29 cellular contexts compared by ENCODE assay signal in the genomic region with DNA sequence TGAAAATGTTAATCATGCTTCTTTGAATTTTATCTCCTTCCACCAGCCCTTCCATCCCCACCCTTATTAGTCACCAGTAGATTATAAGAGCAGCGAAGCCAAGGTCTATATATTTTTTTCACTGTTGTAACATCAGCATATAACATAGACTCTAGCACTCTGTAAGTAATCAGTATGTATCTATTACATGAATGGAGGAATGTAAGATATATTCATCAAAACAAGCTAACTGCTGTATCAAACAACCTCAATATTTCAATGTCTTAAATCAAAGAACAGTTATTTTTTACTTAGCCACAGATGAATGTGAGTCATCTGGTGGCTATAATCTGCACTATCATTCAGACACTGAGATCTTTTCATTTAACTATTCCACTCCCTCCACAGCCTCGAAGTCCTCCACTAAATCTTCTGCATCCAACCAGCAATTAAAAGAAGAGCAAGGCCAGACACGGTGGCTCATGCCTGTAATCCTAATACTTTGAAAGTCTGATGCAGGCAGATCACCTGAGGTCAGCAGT.
A peak's percentile ranks its signal among the peaks of the same experiment; 100 is the strongest.
DNase-seq lines count a peak whose midpoint lies in the region; ATAC-seq and TF ChIP-seq lines count a peak whose summit lies in the region.
"Had no signal": no experiment of that assay in that cellular context is flagged by ENCODE, and none has a peak within 500 bp of the region (broad histone marks: within the 10 kb centered on the region; RNA-seq: fewer than 3 reads in every experiment).

No MANE protein-coding gene starts in this region.

- H3K9me3 ChIP-seq in Loucy (ENCODE audit: insufficient read depth, low read depth, low read length) (no peaks in the 10 kb centered on the region; the same call in 1 of the 2 replicates), adrenal gland (replicated peaks in 1 of 3) (no peaks in the 10 kb centered on the region), mesenchymal stem cell (ENCODE audit: control insufficient read depth, low read length) (peaks cover 5% of the 10 kb centered on the region), uterus (no peaks in the 10 kb centered on the region)
- H3K9me3 ChIP-seq: A549, gastrocnemius medialis, MG63, SJCRH30 had no signal

- H3K27me3 ChIP-seq in Loucy (ENCODE audit: insufficient read depth, low read length, poor library complexity, severe bottlenecking) (no peaks in the 10 kb centered on the region), adrenal gland (no peaks in the 10 kb centered on the region), mesenchymal stem cell (ENCODE audit: control insufficient read depth in 1 of 2, insufficient read depth in 1 of 2, low read length in 2 of 2) (no peaks in the 10 kb centered on the region), uterus (no peaks in the 10 kb centered on the region)
- H3K27me3 ChIP-seq: gastrocnemius medialis, MG63, SJCRH30, upper lobe of left lung had no signal

- H2BK15ac ChIP-seq in mesenchymal stem cell (ENCODE audit: low read depth, poor library complexity, severe bottlenecking): no peak overlapping the region

- no peaks in the 10 kb centered on the region for H3K79me2 ChIP-seq in Loucy (ENCODE audit: insufficient read depth, low read length)

- no peak for TF ChIP-seq CTCF in Loucy (conservative IDR thresholded peaks at IDR 0.05; ENCODE audit: low read length)
- no peak for TF ChIP-seq CTCF in adrenal gland (IDR thresholded peaks at IDR 0.05)
- TF ChIP-seq CTCF in natural killer cell (IDR thresholded peaks at IDR 0.05): no peak
- TF ChIP-seq CTCF in uterus (IDR thresholded peaks at IDR 0.05): no peak

- H3K9me2 ChIP-seq in Loucy (replicated peaks; ENCODE audit: low read depth, low read length): no peaks in the 10 kb centered on the region

- no peaks in the 10 kb centered on the region for H3F3A ChIP-seq in Loucy (ENCODE audit: low read depth)

- no peak overlapping the region for H4K8ac ChIP-seq in mesenchymal stem cell (ENCODE audit: low read length)

- 28 to 41% (median 35%) methylated on average over 3 of the region's 3 CpGs for WGBS in adrenal gland, 4 donors
- WGBS in mesenchymal stem cell: 61% methylated on average over 2 of the region's 3 CpGs

- no peak for TF ChIP-seq POLR2A in adrenal gland (IDR thresholded peaks at IDR 0.05)
- TF ChIP-seq POLR2A in uterus (IDR thresholded peaks at IDR 0.05): no peak

- no peaks in the 10 kb centered on the region for H3K4me1 ChIP-seq in Loucy (ENCODE audit: insufficient read depth, low read length, poor library complexity, severe bottlenecking)
- peaks cover 0 to 22% of the 10 kb centered on the region in 2 donors for H3K4me1 ChIP-seq in adrenal gland (replicated peaks in 1 of 2)
- no peaks in the 10 kb centered on the region for H3K4me1 ChIP-seq in mesenchymal stem cell (ENCODE audit: control insufficient read depth, insufficient read depth, low read depth, low read length)
- H3K4me1 ChIP-seq in uterus: no peaks in the 10 kb centered on the region
- H3K4me1 ChIP-seq: A549, gastrocnemius medialis, left ventricle myocardium inferior, SJCRH30, upper lobe of left lung had no signal

- H2AFZ ChIP-seq in Loucy (ENCODE audit: low read length) (no peak overlapping the region), mesenchymal stem cell (ENCODE audit: low read depth, low read length) (no peak overlapping the region)

- no peaks in the 10 kb centered on the region for H3K4me1 Mint-ChIP-seq in natural killer cell
- H3K4me1 Mint-ChIP-seq: activated naive CD8-positive, alpha-beta T cell treated with anti-CD3 and anti-CD28 coated beads, Interleukin-2, amount 50 U/mL, for 24 hours; B cell; immature natural killer cell; T-cell had no signal

- no peak overlapping the region for H3K9ac ChIP-seq in Loucy (ENCODE audit: low read depth, low read length, poor library complexity, severe bottlenecking)
- no peak overlapping the region for H3K9ac ChIP-seq in mesenchymal stem cell (ENCODE audit: low read length)

- H3K27me3 Mint-ChIP-seq in natural killer cell (ENCODE audit: low read depth in 2 of 2): no peaks in the 10 kb centered on the region

- H2BK12ac ChIP-seq in mesenchymal stem cell (ENCODE audit: low read length in 2 of 2): no peak overlapping the region

- H3K36me3 ChIP-seq in Loucy (ENCODE audit: insufficient read depth, low read length) (no peaks in the 10 kb centered on the region), adrenal gland (replicated peaks in 1 of 2) (no peaks in the 10 kb centered on the region), mesenchymal stem cell (ENCODE audit: control insufficient read depth in 1 of 2, insufficient read depth in 2 of 2, low read depth in 1 of 2, low read length in 2 of 2) (no peaks in the 10 kb centered on the region), uterus (no peaks in the 10 kb centered on the region)
- H3K36me3 ChIP-seq: gastrocnemius medialis, left ventricle myocardium inferior, MG63, SJCRH30, upper lobe of left lung had no signal

- no peak overlapping the region for H3K27ac Mint-ChIP-seq in natural killer cell
- H3K27ac Mint-ChIP-seq: activated naive CD8-positive, alpha-beta T cell treated with anti-CD3 and anti-CD28 coated beads, Interleukin-2, amount 50 U/mL, for 24 hours; B cell; H9; immature natural killer cell; T-cell had no signal

- H2BK5ac ChIP-seq in mesenchymal stem cell (ENCODE audit: low read depth, low read length, poor library complexity, severe bottlenecking): no peak overlapping the region

- no peak overlapping the region for H3K4ac ChIP-seq in mesenchymal stem cell (ENCODE audit: low read depth in 1 of 2, low read length in 2 of 2)

- no peak overlapping the region for H2AK5ac ChIP-seq in mesenchymal stem cell (ENCODE audit: low read length, severe bottlenecking)

- intact Hi-C loops in adrenal gland (cut with DNase I): no loop called here
- intact Hi-C loops in natural killer cell (cut with micrococcal nuclease): no loop called here
- intact Hi-C loops in uterus (cut with DNase I; ENCODE audit: low total_unique reads): no loop called here

- no peak overlapping the region for H3K4me3 ChIP-seq in Loucy (ENCODE audit: low read length, poor library complexity, severe bottlenecking)
- H3K4me3 ChIP-seq in adrenal gland: no peak overlapping the region
- no peak overlapping the region for H3K4me3 ChIP-seq in mesenchymal stem cell (ENCODE audit: insufficient read depth in 1 of 2, low read depth in 1 of 2, low read length in 2 of 2)
- no peak overlapping the region for H3K4me3 ChIP-seq in uterus
- H3K4me3 ChIP-seq: A549, gastrocnemius medialis, left ventricle myocardium inferior, MG63, SJCRH30, upper lobe of left lung had no signal

- H4K91ac ChIP-seq in mesenchymal stem cell (ENCODE audit: low read length): no peak overlapping the region

- peak; percentile 94 for DNase-seq in COLO829 (ENCODE audit: low spot score)
- peak in 2 of 7 donors; percentile 14 to 43 for DNase-seq in adrenal gland
- DNase-seq in mesenchymal stem cell: peak; percentile 41
- no peak for DNase-seq in natural killer cell
- no peak for DNase-seq in uterus
- DNase-seq: activated gamma-delta T cell treated with Interleukin-2 at 50 U/mL for 16 hours; activated naive CD8-positive, alpha-beta T cell treated with anti-CD3 and anti-CD28 coated beads, Interleukin-2, amount 50 U/mL, for 24 hours; activated T-cell treated with anti-CD3 and anti-CD28 coated beads, Interleukin-2, amount 50 U/mL, for 1 hour; DND-41; effector memory CD4-positive, alpha-beta T cell; gastrocnemius medialis; H9; hippocampal formation; immature natural killer cell; left ventricle myocardium inferior; MG63; midbrain; NCI-H1436; NCI-H510A; SJCRH30; T-cell; upper lobe of left lung had no signal

- no peaks in the 10 kb centered on the region for H4K20me1 ChIP-seq in Loucy (ENCODE audit: insufficient read depth, low read length, poor library complexity, severe bottlenecking)

- ATAC-seq in natural killer cell: no peak
- no peak for ATAC-seq in GM18909 (IDR thresholded peaks at IDR 0.05; ENCODE audit: poor library complexity, unreplicated experiment)
- no peak for ATAC-seq in GM21825 (IDR thresholded peaks at IDR 0.05; ENCODE audit: unreplicated experiment)
- ATAC-seq: A549; activated naive CD8-positive, alpha-beta T cell treated with anti-CD3 and anti-CD28 coated beads, Interleukin-2, amount 50 U/mL, for 24 hours; esophagus mucosa; gastrocnemius medialis; sciatic nerve; T-cell had no signal

- no peaks in the 10 kb centered on the region for H3K79me1 ChIP-seq in mesenchymal stem cell (replicated peaks; ENCODE audit: low read length, poor library complexity, severe bottlenecking)

- H3K36me3 Mint-ChIP-seq in natural killer cell: peaks cover 5% of the 10 kb centered on the region
- H3K36me3 Mint-ChIP-seq: immature natural killer cell, T-cell had no signal

- peaks cover 1 to 4% of the 10 kb centered on the region in 2 donors for H3K9me3 Mint-ChIP-seq in natural killer cell
- H3K9me3 Mint-ChIP-seq: H9 had no signal

- H2BK120ac ChIP-seq in mesenchymal stem cell (ENCODE audit: low read depth, low read length): no peak overlapping the region

- H3K27ac ChIP-seq in adrenal gland (peak overlapping the region in 3 of 5 donors; percentile 0 to 56 (median 18)), mesenchymal stem cell (ENCODE audit: low read length, poor library complexity, severe bottlenecking) (no peak overlapping the region), uterus (no peak overlapping the region)
- H3K27ac ChIP-seq: A549, gastrocnemius medialis, left ventricle myocardium inferior, SJCRH30, upper lobe of left lung had no signal

- H3K4me3 Mint-ChIP-seq in natural killer cell: no peak overlapping the region
- H3K4me3 Mint-ChIP-seq: activated naive CD8-positive, alpha-beta T cell treated with anti-CD3 and anti-CD28 coated beads, Interleukin-2, amount 50 U/mL, for 24 hours; B cell; H9; immature natural killer cell; T-cell had no signal

- H3K14ac ChIP-seq in mesenchymal stem cell (ENCODE audit: low read length in 2 of 2): no peak overlapping the region

- H3K23ac ChIP-seq in mesenchymal stem cell (ENCODE audit: low read length in 2 of 2): no peak overlapping the region

- H3K18ac ChIP-seq in mesenchymal stem cell (ENCODE audit: low read depth in 1 of 2, low read length in 2 of 2): no peak overlapping the region

- H3K4me2 ChIP-seq in Loucy (ENCODE audit: low read depth, low read length, poor library complexity, severe bottlenecking) (peak overlapping the region; percentile 1), mesenchymal stem cell (ENCODE audit: low read length, poor library complexity, severe bottlenecking) (no peak overlapping the region)
- H3K4me2 ChIP-seq: A549 had no signal

Comparison
In these comparisons a context has a peak if more than half of its experiments do, and no peak if none do; other contexts are left out.
1. DNase-seq: peak in COLO829 (single experiment) and mesenchymal stem cell (single experiment); none in natural killer cell (single experiment) and uterus (0 of 2).
2. H3K27ac ChIP-seq: peak in adrenal gland (3 of 5); none in mesenchymal stem cell (single experiment) and uterus (0 of 2).